In genomic region chr6:38443341-38443740, GRCh38 we compare ENCODE assay signal across 13 cellular contexts.
DNase-seq lines count a peak whose midpoint lies in the region; ATAC-seq, FAIRE-seq and TF ChIP-seq lines count a peak whose summit lies in the region.
"Had no signal": no experiment of that assay in that cellular context is flagged by ENCODE, and none has a peak within 500 bp of the region (broad histone marks: within the 10 kb centered on the region; RNA-seq: fewer than 3 reads in every experiment).

No MANE protein-coding gene starts in this region.

- peak overlapping the region; percentile 54 for H3K27ac ChIP-seq in neutrophil
- H3K27ac ChIP-seq in effector memory CD4-positive, alpha-beta T cell (ENCODE audit: insufficient read depth, low read length, poor library complexity, severe bottlenecking) = no peak overlapping the region
- H3K27ac ChIP-seq: skin epidermis had no signal

- H3K4me3 ChIP-seq in neutrophil (ENCODE audit: low read depth in 1 of 2, low read length in 1 of 2) = no peak overlapping the region
- no peak overlapping the region for H3K4me3 ChIP-seq in effector memory CD4-positive, alpha-beta T cell (ENCODE audit: insufficient read depth, low read depth, low read length, poor library complexity, severe bottlenecking)
- H3K4me3 ChIP-seq: skin epidermis had no signal

- no peaks in the 10 kb centered on the region for H3K36me3 ChIP-seq in neutrophil
- no peaks in the 10 kb centered on the region for H3K36me3 ChIP-seq in effector memory CD4-positive, alpha-beta T cell (ENCODE audit: control insufficient read depth, insufficient read depth, low read length)

- no peaks in the 10 kb centered on the region for H3K9me3 ChIP-seq in neutrophil
- no peaks in the 10 kb centered on the region for H3K9me3 ChIP-seq in effector memory CD4-positive, alpha-beta T cell (ENCODE audit: control insufficient read depth, low read length)

- TF ChIP-seq CTCF in neutrophil (IDR thresholded peaks at IDR 0.05) = no peak

- H3K4me1 ChIP-seq in neutrophil (ENCODE audit: control insufficient read depth in 1 of 2, insufficient read depth in 1 of 2, low read depth in 1 of 2, low read length in 1 of 2) = peaks cover 19 to 21% of the 10 kb centered on the region in 2 experiments
- H3K4me1 ChIP-seq in effector memory CD4-positive, alpha-beta T cell (ENCODE audit: control insufficient read depth, insufficient read depth, low read length, poor library complexity, severe bottlenecking) = no peaks in the 10 kb centered on the region

- no peak for ATAC-seq in HG03342 (IDR thresholded peaks at IDR 0.05; ENCODE audit: unreplicated experiment)
- no peak for ATAC-seq in HG02885 (IDR thresholded peaks at IDR 0.05; ENCODE audit: poor library complexity, unreplicated experiment)
- ATAC-seq: activated T-cell treated with anti-CD3 and anti-CD28 coated beads, Interleukin-2, amount 50 U/mL, for 4 hours had no signal

- peak; percentile 45 for FAIRE-seq in H54 (lab: Jason Lieb, UNC)
- FAIRE-seq: frontal cortex had no signal

- DNase-seq in H54 (ENCODE audit: insufficient read length, low spot score) = no peak
- peak; percentile 52 to 79 for DNase-seq in NOMO-1 (lab: John Stamatoyannopoulos, UW; ENCODE audit: unreplicated experiment in 2 of 2)
- peak; percentile 5 for DNase-seq in dermis blood vessel endothelial cell
- DNase-seq in effector memory CD4-positive, alpha-beta T cell = no peak
- DNase-seq: activated T-cell treated with anti-CD3 and anti-CD28 coated beads, Interleukin-2, amount 50 U/mL, for 4 hours; DND-41; mammary epithelial cell; NCI-H526 had no signal

- TF ChIP-seq POLR2A in H54 (IDR thresholded peaks at IDR 0.05; ENCODE audit: low read depth, low read length) = no peak

- H3K27me3 ChIP-seq in neutrophil = no peaks in the 10 kb centered on the region
- no peaks in the 10 kb centered on the region for H3K27me3 ChIP-seq in effector memory CD4-positive, alpha-beta T cell (replicated peaks; ENCODE audit: control insufficient read depth, insufficient read depth, low read length, poor library complexity, severe bottlenecking)

Comparison
In these comparisons a context has a peak if more than half of its experiments do, and no peak if none do; other contexts are left out.
1. DNase-seq: peak in NOMO-1 (2 of 2) and dermis blood vessel endothelial cell (single experiment); none in H54 (single experiment) and effector memory CD4-positive, alpha-beta T cell (0 of 3).